10 cellular contexts compared by ENCODE assay signal in the genomic region with DNA sequence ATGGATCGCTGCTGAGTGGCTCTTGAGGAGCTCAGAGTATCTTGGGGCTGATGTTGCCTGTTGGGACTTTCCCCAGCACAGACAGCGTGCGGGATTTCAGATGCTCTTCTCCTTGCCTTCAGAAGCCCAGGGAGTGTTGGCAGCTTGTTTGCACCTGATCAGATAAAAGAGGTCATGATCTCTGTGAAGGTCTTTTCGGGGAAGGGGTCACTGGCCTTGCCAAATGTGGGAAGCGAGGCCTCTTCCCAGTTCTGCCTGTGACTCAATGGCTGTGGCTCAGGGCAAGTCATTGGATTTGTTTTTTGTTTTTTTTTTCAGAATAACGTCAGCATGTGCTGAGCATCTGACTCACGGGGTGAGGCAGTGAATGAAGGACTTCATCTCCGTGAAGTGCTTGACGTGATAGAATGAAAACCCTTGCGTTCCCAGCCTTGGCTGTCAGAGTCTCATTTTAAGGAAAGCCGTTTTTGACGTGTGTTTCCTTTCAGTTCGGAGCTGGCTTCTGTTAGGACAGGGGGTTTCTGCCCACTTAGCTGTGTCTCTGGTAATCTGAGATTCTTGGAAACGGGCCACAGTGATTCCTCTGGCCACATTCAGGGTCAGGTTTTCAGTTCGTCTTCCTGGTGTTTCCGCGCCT. TPM values are rescaled to one million over a fixed set of nuclear protein-coding genes. Genes with fewer than 3 reads are reported as not detected.
DNase-seq lines count a peak whose midpoint lies in the region; ATAC-seq and TF ChIP-seq lines count a peak whose summit lies in the region.
"Had no signal": no experiment of that assay in that cellular context is flagged by ENCODE, and none has a peak within 500 bp of the region (broad histone marks: within the 10 kb centered on the region; RNA-seq: fewer than 3 reads in every experiment).

No MANE protein-coding gene starts in this region.

- TF ChIP-seq EP300 in stomach (IDR thresholded peaks at IDR 0.05), result no peak

- WGBS in stomach, 5 donors, result 59 to 85% (median 75%) methylated on average over 17 of the region's 17 CpGs

- H3K4me1 ChIP-seq in HEK293 (ENCODE audit: control insufficient read depth, insufficient read depth, low read length) (peaks cover 10% of the 10 kb centered on the region), ascending aorta (peaks cover 19 to 33% of the 10 kb centered on the region in 2 donors), stomach (peaks cover 32 to 89% (median 53%) of the 10 kb centered on the region in 4 donors)

- peaks cover 34% of the 10 kb centered on the region for H3K36me3 Mint-ChIP-seq in activated naive CD4-positive, alpha-beta T cell treated with anti-CD3 and anti-CD28 coated beads for 36 hours (ENCODE audit: low read depth)

- intact Hi-C loops in ascending aorta (cut with DNase I) (loop anchor here (2.0 kb wide), 1 partner anchor 47 kb away; the partner anchor contains the start of gene GALNT2), left ventricle myocardium superior (cut with micrococcal nuclease) (no loop called here), stomach (cut with DNase I; ENCODE audit: low total_unique reads) (no loop called here)
- intact Hi-C loops in activated naive CD4-positive, alpha-beta T cell treated with anti-CD3 and anti-CD28 coated beads for 36 hours (cut with micrococcal nuclease), result loop anchor here (5.0 kb wide), 1 partner anchor 159 kb away; no protein-coding TSS in a partner anchor

- no peak overlapping the region for H3K4me3 Mint-ChIP-seq in activated naive CD4-positive, alpha-beta T cell treated with anti-CD3 and anti-CD28 coated beads for 36 hours

- no peaks in the 10 kb centered on the region for H3K9me3 ChIP-seq in HEK293 (ENCODE audit: control insufficient read depth, insufficient read depth, low read depth, low read length)
- no peaks in the 10 kb centered on the region for H3K9me3 ChIP-seq in ascending aorta
- no peaks in the 10 kb centered on the region for H3K9me3 ChIP-seq in stomach

- H3K27ac ChIP-seq in HEK293 (ENCODE audit: extremely low read depth, low read depth, low read length) (no peak overlapping the region), ascending aorta (peak overlapping the region; percentile 77 to 84), stomach (peak overlapping the region; percentile 5 to 74 (median 49))

- CTCF ChIA-PET in HEK293 (lab: Yijun Ruan, JAX), result interaction anchor here (0.6 to 1.4 kb wide), 2 partner anchors 102 to 157 kb away, joined by 4 read pairs; no protein-coding TSS in a partner anchor
- CTCF ChIA-PET in activated naive CD4-positive, alpha-beta T cell treated with anti-CD3 and anti-CD28 coated beads for 36 hours (lab: Charles Lee), result interaction anchor here (1.2 kb wide), 1 partner anchor 55 kb away, joined by 4 read pairs; no protein-coding TSS in a partner anchor

- TF ChIP-seq CTCF in HEK293 (tag by site-specific recombination; IDR thresholded peaks at IDR 0.05) (no peak), ascending aorta (IDR thresholded peaks at IDR 0.05) (no peak), stomach (IDR thresholded peaks at IDR 0.05) (no peak)

- peaks cover 77% of the 10 kb centered on the region for H3K4me1 Mint-ChIP-seq in activated naive CD4-positive, alpha-beta T cell treated with anti-CD3 and anti-CD28 coated beads for 36 hours (ENCODE audit: low read depth)

- DNase-seq in ascending aorta (ENCODE audit: low spot score in 2 of 2) (peak in 1 of 2 donors; percentile 83), left ventricle myocardium superior (peak; percentile 30), stomach (no peak), NCI-H1436 (lab: John Stamatoyannopoulos, UW) (no peak), NCI-H2081 treated with DMSO at 0.1 percent for 48 hours (lab: John Stamatoyannopoulos, UW) (no peak)
- no peak for DNase-seq in activated naive CD4-positive, alpha-beta T cell treated with anti-CD3 and anti-CD28 coated beads for 36 hours
- DNase-seq: activated CD4-positive, alpha-beta T cell treated with anti-CD3 and anti-CD28 coated beads for 4 hours; KBM-7 had no signal

- POLR2A ChIA-PET in HEK293 (lab: Yijun Ruan, JAX), result interaction anchor here (0.6 to 0.9 kb wide), 3 partner anchors 11 to 284 kb away, joined by 3 read pairs; no protein-coding TSS in a partner anchor

- H3K27me3 Mint-ChIP-seq in activated naive CD4-positive, alpha-beta T cell treated with anti-CD3 and anti-CD28 coated beads for 36 hours (ENCODE audit: low read depth), result no peaks in the 10 kb centered on the region

- H3K27me3 ChIP-seq in ascending aorta (no peaks in the 10 kb centered on the region), stomach (no peaks in the 10 kb centered on the region)

- H3K9me3 Mint-ChIP-seq in activated naive CD4-positive, alpha-beta T cell treated with anti-CD3 and anti-CD28 coated beads for 36 hours, result no peaks in the 10 kb centered on the region

- no peak for TF ChIP-seq POLR2A in stomach (IDR thresholded peaks at IDR 0.05)

- ATAC-seq in left ventricle myocardium superior, result peak; percentile 82
- ATAC-seq in GM18907 (IDR thresholded peaks at IDR 0.05; ENCODE audit: unreplicated experiment), result no peak

- H3K27ac Mint-ChIP-seq in activated naive CD4-positive, alpha-beta T cell treated with anti-CD3 and anti-CD28 coated beads for 36 hours, result no peak overlapping the region

- H3K36me3 ChIP-seq in HEK293 (ENCODE audit: control insufficient read depth in 2 of 2, insufficient read depth in 1 of 2, low read length in 2 of 2), result no peaks in the 10 kb centered on the region
- H3K36me3 ChIP-seq in ascending aorta, result peaks cover 0 to 8% of the 10 kb centered on the region in 2 donors
- peaks cover 0 to 8% (median 4%) of the 10 kb centered on the region in 4 donors for H3K36me3 ChIP-seq in stomach

- H3K4me3 ChIP-seq in HEK293 (ENCODE audit: low read depth, low read length) (no peak overlapping the region), ascending aorta (peak overlapping the region in 1 of 2 donors; percentile 7), stomach (no peak overlapping the region)

TF ChIP-seq in HEK293, 187 proteins besides CTCF, POLR2A, EP300 and RAD21:
- TF ChIP-seq ZEB2 (tag by site-specific recombination; IDR thresholded peaks at IDR 0.05) (0 out of 2 replicates have a peak, but pooled peaks have one; percentile 17), ZNF600 (tag by site-specific recombination; IDR thresholded peaks at IDR 0.05) (0 out of 2 replicates have a peak, but pooled peaks have one; percentile 52), ZNF629 (tag by site-specific recombination; IDR thresholded peaks at IDR 0.05) (peak; percentile 92), ZNF24 (tag by site-specific recombination; IDR thresholded peaks at IDR 0.05) (0 out of 2 replicates have a peak, but pooled peaks have one; percentile 25), ZNF768 (tag by site-specific recombination; IDR thresholded peaks at IDR 0.05) (no peak), ZNF510 (tag by site-specific recombination; IDR thresholded peaks at IDR 0.05; ENCODE audit: insufficient replicate concordance) (no peak)
- TF ChIP-seq, protein P1, sequence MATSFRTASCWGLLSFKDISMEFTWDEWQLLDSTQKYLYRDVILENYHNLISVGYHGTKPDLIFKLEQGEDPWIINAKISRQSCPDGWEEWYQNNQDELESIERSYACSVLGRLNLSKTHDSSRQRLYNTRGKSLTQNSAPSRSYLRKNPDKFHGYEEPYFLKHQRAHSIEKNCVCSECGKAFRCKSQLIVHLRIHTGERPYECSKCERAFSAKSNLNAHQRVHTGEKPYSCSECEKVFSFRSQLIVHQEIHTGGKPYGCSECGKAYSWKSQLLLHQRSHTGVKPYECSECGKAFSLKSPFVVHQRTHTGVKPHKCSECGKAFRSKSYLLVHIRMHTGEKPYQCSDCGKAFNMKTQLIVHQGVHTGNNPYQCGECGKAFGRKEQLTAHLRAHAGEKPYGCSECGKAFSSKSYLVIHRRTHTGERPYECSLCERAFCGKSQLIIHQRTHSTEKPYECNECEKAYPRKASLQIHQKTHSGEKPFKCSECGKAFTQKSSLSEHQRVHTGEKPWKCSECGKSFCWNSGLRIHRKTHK (tag by site-specific recombination; IDR thresholded peaks at IDR 0.05), result no peak
- TF ChIP-seq, protein P2, sequence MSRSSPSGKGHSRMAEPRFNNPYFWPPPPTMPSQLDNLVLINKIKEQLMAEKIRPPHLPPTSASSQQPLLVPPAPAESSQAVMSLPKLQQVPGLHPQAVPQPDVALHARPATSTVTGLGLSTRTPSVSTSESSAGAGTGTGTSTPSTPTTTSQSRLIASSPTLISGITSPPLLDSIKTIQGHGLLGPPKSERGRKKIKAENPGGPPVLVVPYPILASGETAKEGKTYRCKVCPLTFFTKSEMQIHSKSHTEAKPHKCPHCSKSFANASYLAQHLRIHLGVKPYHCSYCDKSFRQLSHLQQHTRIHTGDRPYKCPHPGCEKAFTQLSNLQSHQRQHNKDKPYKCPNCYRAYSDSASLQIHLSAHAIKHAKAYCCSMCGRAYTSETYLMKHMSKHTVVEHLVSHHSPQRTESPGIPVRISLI (tag by site-specific recombination; IDR thresholded peaks at IDR 0.05), result peak; percentile 64; the same call in 1 of the 2 replicates
TF ChIP-seq in HEK293: peak in this region for 5.

RNA-seq across cellular contexts. Expression of gene GALNT2, which starts 46.7 kb away (rescaled TPM):
- total RNA-seq in ascending aorta (129 TPM), left ventricle myocardium superior (22.0 TPM), stomach (100 to 1,000 TPM in 1 of 5 donors, 10 to 100 TPM in 4; 39.3 to 101 (median 49.6) TPM)
- 10 to 100 TPM in 2 of 3 donors, 1 to 10 TPM in 1; 5.5 to 18.1 (median 17.8) TPM for polyA plus RNA-seq in stomach
- 10 to 100 TPM; 59.8 to 62.4 TPM for total RNA-seq in activated naive CD4-positive, alpha-beta T cell treated with anti-CD3 and anti-CD28 coated beads for 36 hours

Comparison
In these comparisons a context has a peak if more than half of its experiments do, and no peak if none do; other contexts are left out.
1. intact Hi-C loops: an anchor here in ascending aorta (2.0 kb wide) and activated naive CD4-positive, alpha-beta T cell treated with anti-CD3 and anti-CD28 coated beads for 36 hours (5.0 kb wide); none called in left ventricle myocardium superior and stomach.